In the genomic region with DNA sequence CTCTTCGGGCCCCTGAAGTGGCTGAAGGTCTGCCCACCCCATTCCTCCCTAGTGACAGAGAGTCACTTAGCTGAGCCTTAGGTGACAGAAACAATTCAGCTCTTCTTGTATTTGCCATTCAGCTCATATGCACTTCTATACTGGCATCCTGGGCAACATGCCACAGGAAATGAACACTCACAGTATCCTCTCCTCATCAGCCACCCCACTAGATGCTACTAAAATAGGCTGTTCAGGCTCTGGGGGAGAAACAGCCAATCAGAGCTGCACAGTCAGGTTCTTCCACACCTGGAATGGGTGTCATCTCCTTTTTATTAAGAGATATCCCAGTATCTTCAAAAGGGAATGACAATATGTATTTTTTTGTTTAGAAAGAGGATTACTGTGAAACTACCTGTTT, we compare ENCODE assay signal across 13 cellular contexts. TPM values are rescaled to one million over a fixed set of nuclear protein-coding genes. Genes with fewer than 3 reads are reported as not detected.
DNase-seq lines count a peak whose midpoint lies in the region; TF ChIP-seq lines count a peak whose summit lies in the region.
"Had no signal": no experiment of that assay in that cellular context is flagged by ENCODE, and none has a peak within 500 bp of the region (broad histone marks: within the 10 kb centered on the region; RNA-seq: fewer than 3 reads in every experiment).

No MANE protein-coding gene starts in this region.

- in situ Hi-C loops in ACHN (cut with HindIII; ENCODE audit: low pct_ligation_motif_present, low pct_unique_long_range_greater_than_20kb, low sequenced_read_pairs), result no loop called here

- intact Hi-C loops in A673 (cut with micrococcal nuclease; ENCODE audit: unreplicated experiment), result no loop called here

- H3K27ac Mint-ChIP-seq in glutamatergic neuron (ENCODE audit: unreplicated experiment), result peak overlapping the region; percentile 48

- H3K9me3 Mint-ChIP-seq in glutamatergic neuron (ENCODE audit: unreplicated experiment), result peaks cover 16% of the 10 kb centered on the region

- H3K36me3 ChIP-seq in A673 (ENCODE audit: insufficient read depth, low read length, poor library complexity, severe bottlenecking), result peaks cover 9% of the 10 kb centered on the region

- H3K27ac ChIP-seq in A673 (ENCODE audit: low read depth, low read length, poor library complexity, severe bottlenecking), result no peak overlapping the region

- DNase-seq in A673 (ENCODE audit: low spot score) (peak; percentile 48), EH (ENCODE audit: low read depth) (peak; percentile 58), NCI-H510A (lab: John Stamatoyannopoulos, UW) (peak; percentile 71), glutamatergic neuron (no peak), SW480 (ENCODE audit: low spot score) (no peak), cerebellar cortex (ENCODE audit: low spot score) (no peak), ACHN (no peak)
- no peak for DNase-seq in activated CD4-positive, alpha-beta T cell treated with anti-CD3 and anti-CD28 coated beads, Interleukin-2, amount 50 U/mL, for 48 hours
- DNase-seq: activated T-cell treated with anti-CD3 and anti-CD28 coated beads for 4 hours; central memory CD4-positive, alpha-beta T cell; MM.1S; SHP77 treated with DMSO at 0.1 percent for 48 hours; stimulated activated CD4-positive, alpha-beta T cell treated with anti-CD3 and anti-CD28 coated beads, Interleukin-2, amount 100 ng/mL, for 48 hours had no signal

- peak overlapping the region; percentile 100 for H3K4me3 Mint-ChIP-seq in glutamatergic neuron (ENCODE audit: unreplicated experiment)

- POLR2A ChIA-PET in A673 (lab: Charles Lee; ENCODE audit: low non-redundant PET), result no interaction called here

- TF ChIP-seq CTCF in A673 (conservative IDR thresholded peaks at IDR 0.05; ENCODE audit: low read depth, low read length) (no peak), glutamatergic neuron (IDR thresholded peaks at IDR 0.05; ENCODE audit: partially characterized antibody, unreplicated experiment) (no peak)

- H3K27me3 ChIP-seq in A673 (replicated peaks; ENCODE audit: insufficient read depth, low read depth, low read length, poor library complexity), result no peaks in the 10 kb centered on the region

- H3K4me1 Mint-ChIP-seq in glutamatergic neuron (ENCODE audit: low read depth, unreplicated experiment), result peaks cover 44% of the 10 kb centered on the region

- peaks cover 7% of the 10 kb centered on the region for H3K27me3 Mint-ChIP-seq in glutamatergic neuron (ENCODE audit: unreplicated experiment)

- H3K36me3 Mint-ChIP-seq in glutamatergic neuron (ENCODE audit: unreplicated experiment), result peaks cover 8% of the 10 kb centered on the region

- CTCF ChIA-PET in A673 (lab: Charles Lee), result interaction anchor here (0.5 kb wide), 1 partner anchor 858 kb away, joined by 11 read pairs; no protein-coding TSS in a partner anchor

- H3K9me3 ChIP-seq in A673 (ENCODE audit: low read depth, low read length, poor library complexity, severe bottlenecking), result no peaks in the 10 kb centered on the region

- BruUV-seq in A673 (replicated peaks; lab: Mats Ljungman, UMichigan), result no TSS peak

- H3K4me1 ChIP-seq in A673 (ENCODE audit: insufficient read depth, low read length, poor library complexity, severe bottlenecking), result peaks cover 13% of the 10 kb centered on the region

- H3K4me3 ChIP-seq in A673 (ENCODE audit: low read depth, low read length, poor library complexity, severe bottlenecking), result no peak overlapping the region

RNA-seq across cellular contexts. Expression of gene DCTN2, which starts 3.3 kb away (rescaled TPM):
- total RNA-seq in A673 (2021) (121 and 129 TPM in 2 replicates), glutamatergic neuron (ENCODE audit: unreplicated experiment) (484 TPM)

RNA-seq across cellular contexts. Expression of gene KIF5A, which starts 6.2 kb away (rescaled TPM):
- total RNA-seq in A673 (2021), result 2.1 and 3.3 TPM in 2 replicates
- total RNA-seq in glutamatergic neuron (ENCODE audit: unreplicated experiment), result 314 TPM

RNA-seq across cellular contexts. Expression of gene MBD6, which starts 21.0 kb away (rescaled TPM):
- total RNA-seq in A673 (2021), result 140 and 150 TPM in 2 replicates
- total RNA-seq in glutamatergic neuron (ENCODE audit: unreplicated experiment), result 108 TPM

RNA-seq across cellular contexts. Expression of gene DDIT3, which starts 23.4 kb away (rescaled TPM):
- total RNA-seq in A673 (2021), result 61.9 and 65.6 TPM in 2 replicates
- 70.9 TPM for total RNA-seq in glutamatergic neuron (ENCODE audit: unreplicated experiment)

RNA-seq across cellular contexts. Expression of gene PIP4K2C, which starts 47.3 kb away (rescaled TPM):
- total RNA-seq in A673 (2021), result 34.9 and 35.4 TPM in 2 replicates
- total RNA-seq in glutamatergic neuron (ENCODE audit: unreplicated experiment), result 27.5 TPM

Comparison
In these comparisons a context has a peak if more than half of its experiments do, and no peak if none do; other contexts are left out.
1. DNase-seq: peak in A673 (single experiment), EH (single experiment) and NCI-H510A (single experiment); none in glutamatergic neuron (single experiment), activated CD4-positive, alpha-beta T cell treated with anti-CD3 and anti-CD28 coated beads, Interleukin-2, amount 50 U/mL, for 48 hours (0 of 2), SW480 (single experiment), cerebellar cortex (single experiment) and ACHN (single experiment).
2. RNA of gene KIF5A, which starts 6.2 kb away (total RNA-seq): 314 TPM in glutamatergic neuron (single experiment); 2.1 to 3.3 TPM in A673; every median in the first group is over 10 times any median in the second.